ENCODE assay signal across 9 cellular contexts in genomic region chr2:95023222-95023597, GRCh38. TPM values are rescaled to one million over a fixed set of nuclear protein-coding genes. Genes with fewer than 3 reads are reported as not detected.
DNase-seq lines count a peak whose midpoint lies in the region; ATAC-seq and TF ChIP-seq lines count a peak whose summit lies in the region.
"Had no signal": no experiment of that assay in that cellular context is flagged by ENCODE, and none has a peak within 500 bp of the region (broad histone marks: within the 10 kb centered on the region; RNA-seq: fewer than 3 reads in every experiment).

No MANE protein-coding gene starts in this region.

- no peaks in the 10 kb centered on the region for H3K79me2 ChIP-seq in neural progenitor cell (ENCODE audit: low read depth)

- no peaks in the 10 kb centered on the region for H3F3A ChIP-seq in neural progenitor cell (ENCODE audit: low read depth)

- H3K27ac Mint-ChIP-seq in neural progenitor cell = no peak overlapping the region

- no peak overlapping the region for H3K4me3 Mint-ChIP-seq in neural progenitor cell

- DNase-seq in T-helper 9 cell (peak; percentile 31), epithelial cell of esophagus (ENCODE audit: low read depth) (peak; percentile 34), HUDEP-2 (lab: John Stamatoyannopoulos, UW; ENCODE audit: unreplicated experiment in 76 of 76) (no peak), neural progenitor cell (ENCODE audit: low spot score) (no peak), HEK293T (ENCODE audit: extremely low spot score) (no peak), vagina (ENCODE audit: extremely low spot score in 2 of 2) (no peak)

- CTCF ChIA-PET in HEK293T (lab: Yijun Ruan, JAX) = interaction anchor here (0.6 to 1.8 kb wide), 14 partner anchors 9 to 96 kb away, joined by 3 to 7 read pairs (median 4); no protein-coding TSS in a partner anchor

- peak; percentile 54 for TF ChIP-seq CTCF in epithelial cell of esophagus (IDR thresholded peaks at IDR 0.05; ENCODE audit: insufficient read depth, low read depth, low read length, missing control alignments)
- TF ChIP-seq CTCF in neural progenitor cell (IDR thresholded peaks at IDR 0.05) = no peak
- TF ChIP-seq CTCF in vagina (IDR thresholded peaks at IDR 0.05) = no peak

- H3K27me3 ChIP-seq in neural progenitor cell (peaks cover 49% of the 10 kb centered on the region), vagina (no peaks in the 10 kb centered on the region)

- no peak for TF ChIP-seq POLR2A in GM18505 (IDR thresholded peaks at IDR 0.05; ENCODE audit: borderline replicate concordance, extremely low read depth, insufficient read depth, insufficient read length)
- TF ChIP-seq POLR2A in vagina (IDR thresholded peaks at IDR 0.05) = no peak

- POLR2A ChIA-PET in HEK293T (lab: Yijun Ruan, JAX) = interaction anchor here (1.5 kb wide), 1 partner anchor 142 kb away, joined by 3 read pairs; no protein-coding TSS in a partner anchor

- H2AFZ ChIP-seq in neural progenitor cell (replicated peaks) = no peak overlapping the region

- H3K4me1 ChIP-seq in neural progenitor cell = no peaks in the 10 kb centered on the region
- H3K4me1 ChIP-seq in vagina = peaks cover 6% of the 10 kb centered on the region

- no peaks in the 10 kb centered on the region for H3K36me3 ChIP-seq in neural progenitor cell
- no peaks in the 10 kb centered on the region for H3K36me3 ChIP-seq in vagina

- no peaks in the 10 kb centered on the region for H3K36me3 Mint-ChIP-seq in neural progenitor cell

- H3K4me1 Mint-ChIP-seq in neural progenitor cell = peaks cover 40% of the 10 kb centered on the region

- no peak overlapping the region for H3K4me3 ChIP-seq in epithelial cell of esophagus (ENCODE audit: low read length)
- no peak overlapping the region for H3K4me3 ChIP-seq in neural progenitor cell
- H3K4me3 ChIP-seq in vagina = no peak overlapping the region

- no peak overlapping the region for H3K9ac ChIP-seq in neural progenitor cell

- intact Hi-C loops in vagina (cut with DNase I) = no loop called here

- ATAC-seq in GM18505 (IDR thresholded peaks at IDR 0.05; ENCODE audit: unreplicated experiment) (peak; percentile 39), HG02938 (IDR thresholded peaks at IDR 0.05; ENCODE audit: unreplicated experiment) (peak; percentile 41)

- H3K9me3 ChIP-seq in neural progenitor cell (ENCODE audit: low read depth) (no peaks in the 10 kb centered on the region), vagina (no peaks in the 10 kb centered on the region)

- H3K27ac ChIP-seq in neural progenitor cell (no peak overlapping the region), vagina (no peak overlapping the region)

- peaks cover 44% of the 10 kb centered on the region for H3K27me3 Mint-ChIP-seq in neural progenitor cell (ENCODE audit: insufficient read depth, low read depth)

- H4K20me1 ChIP-seq in neural progenitor cell (ENCODE audit: low read depth) = no peaks in the 10 kb centered on the region

- H3K4me2 ChIP-seq in neural progenitor cell = no peak overlapping the region

- peaks cover 2% of the 10 kb centered on the region for H3K9me3 Mint-ChIP-seq in neural progenitor cell

TF ChIP-seq in HEK293T, 16 proteins besides CTCF, POLR2A, EP300 and RAD21:
- no peak for TF ChIP-seq ZNF384 (IDR thresholded peaks at IDR 0.05)
- no peak for TF ChIP-seq FOXK2 (IDR thresholded peaks at IDR 0.05)
- no peak for TF ChIP-seq ELF4 (IDR thresholded peaks at IDR 0.05)
- no peak for TF ChIP-seq HDGF (IDR thresholded peaks at IDR 0.05; ENCODE audit: borderline replicate concordance)
- no peak for TF ChIP-seq SP1 (IDR thresholded peaks at IDR 0.05)
- no peak for TF ChIP-seq BHLHE40 (IDR thresholded peaks at IDR 0.05; ENCODE audit: borderline replicate concordance)
- no peak for TF ChIP-seq SUZ12 (IDR thresholded peaks at IDR 0.05)
- TF ChIP-seq FOXM1 (IDR thresholded peaks at IDR 0.05; ENCODE audit: borderline replicate concordance) = no peak
- TF ChIP-seq FOXA1 (IDR thresholded peaks at IDR 0.05) = no peak
- no peak for TF ChIP-seq TARDBP (IDR thresholded peaks at IDR 0.05)
- no peak for TF ChIP-seq NFRKB (IDR thresholded peaks at IDR 0.05)
- no peak for TF ChIP-seq PKNOX1 (IDR thresholded peaks at IDR 0.05)
- no peak for TF ChIP-seq CTBP1 (IDR thresholded peaks at IDR 0.05; ENCODE audit: borderline replicate concordance)
- TF ChIP-seq L3MBTL2 (conservative IDR thresholded peaks at IDR 0.05) = no peak
- no peak for TF ChIP-seq ARNT (IDR thresholded peaks at IDR 0.05)
- no peak for TF ChIP-seq LEF1 (IDR thresholded peaks at IDR 0.05; ENCODE audit: borderline replicate concordance)

RNA-seq across cellular contexts. Expression of gene MAL, which starts 2.3 kb away (rescaled TPM):
- total RNA-seq in neural progenitor cell (ENCODE audit: low replicate concordance) = not detected in 2 replicates
- total RNA-seq in vagina = 71.0 TPM
- total RNA-seq: fibroblast of villous mesenchyme had no signal

Comparison
In these comparisons a context has a peak if more than half of its experiments do, and no peak if none do; other contexts are left out.
1. DNase-seq: peak in T-helper 9 cell (single experiment) and epithelial cell of esophagus (single experiment); none in HUDEP-2 (0 of 76), neural progenitor cell (single experiment), HEK293T (single experiment) and vagina (0 of 2).
2. RNA of gene MAL, which starts 2.3 kb away (total RNA-seq): 71.0 TPM in vagina (single experiment); not detected in neural progenitor cell; every median in the first group is over 10 times any median in the second.